Comparison of ENCODE assay signal across 25 cellular contexts in genomic region chr6:14837435-14837834, GRCh38.
"Had no signal": no experiment of that assay in that cellular context is flagged by ENCODE, and none has a peak within 500 bp of the region (broad histone marks: within the 10 kb centered on the region; RNA-seq: fewer than 3 reads in every experiment).

No MANE protein-coding gene starts in this region.

- H3K4me3 Mint-ChIP-seq: activated CD4-positive, alpha-beta memory T cell treated with anti-CD3 and anti-CD28 coated beads for 36 hours; activated CD4-positive, alpha-beta T cell treated with anti-CD3 and anti-CD28 coated beads, Interleukin-2, amount 10 ng/mL, durations not matched to agents 24 days and 14 days; activated naive CD8-positive, alpha-beta T cell treated with anti-CD3 and anti-CD28 coated beads for 36 hours; activated T-helper 1 cell treated with anti-CD3 and anti-CD28 coated beads, Interleukin-12 subunit alpha, Interleukin-12 subunit beta, Interleukin-2, Interleukin-4 antibody, amounts not matched to agents 30 ng/mL and 10 ng/mL and 1 ng/mL, durations not matched to agents 14 hours and 24 hours and 36 hours; T-helper 17 cell; WTC11 had no signal

- H3K4me1 ChIP-seq: Peyer's patch had no signal

- ATAC-seq: T-helper 17 cell, WTC11 had no signal

- H3K4me3 ChIP-seq: cardiac muscle cell, Peyer's patch, SJSA1 had no signal

- H3K4me1 Mint-ChIP-seq: T-helper 17 cell had no signal

- H3K36me3 Mint-ChIP-seq: activated CD4-positive, alpha-beta memory T cell treated with anti-CD3 and anti-CD28 coated beads for 36 hours; activated naive CD8-positive, alpha-beta T cell treated with anti-CD3 and anti-CD28 coated beads for 36 hours; WTC11 had no signal

- H3K27ac ChIP-seq: brain microvascular endothelial cell, cardiac muscle cell, Peyer's patch, RWPE1, SJSA1 had no signal

- H3K9me3 ChIP-seq: Peyer's patch, SJSA1 had no signal

- DNase-seq: activated CD4-positive, alpha-beta memory T cell treated with anti-CD3 and anti-CD28 coated beads for 36 hours; activated CD4-positive, alpha-beta T cell treated with anti-CD3 and anti-CD28 coated beads, Interleukin-2, amount 10 ng/mL, durations not matched to agents 24 days and 14 days; activated CD4-positive, CD25-positive, alpha-beta regulatory T cell treated with anti-CD3 and anti-CD28 coated beads, Interleukin-2, amount 50 U/mL, for 72 hours; activated CD8-positive, alpha-beta memory T cell treated with anti-CD3 and anti-CD28 coated beads for 24 hours; activated effector memory CD4-positive, alpha-beta T cell treated with anti-CD3 and anti-CD28 coated beads, Interleukin-2, amount 50 U/mL, for 16 hours; activated naive CD4-positive, alpha-beta T cell treated with Interleukin-2 at 50 U/mL for 16 hours; activated naive CD8-positive, alpha-beta T cell treated with anti-CD3 and anti-CD28 coated beads for 36 hours; brain microvascular endothelial cell; MM.1S; NCI-H1105; NCI-H1436; NCI-H1694 treated with DMSO at 0.1 percent for 48 hours; NCI-H2029 treated with DMSO at 0.1 percent for 48 hours; NCI-H345; NCI-H510A treated with DMSO at 0.1 percent for 48 hours; NK-92 treated with Interleukin-12 subunit alpha and Interleukin-12 subunit beta, amount 100 ng/mL, for 24 hours; Peyer's patch; Right ventricle myocardium superior; T-helper 17 cell; T-helper 9 cell had no signal

- H3K27ac Mint-ChIP-seq: activated CD4-positive, alpha-beta memory T cell treated with anti-CD3 and anti-CD28 coated beads for 36 hours; activated CD4-positive, alpha-beta T cell treated with anti-CD3 and anti-CD28 coated beads, Interleukin-2, amount 10 ng/mL, durations not matched to agents 24 days and 14 days; activated naive CD8-positive, alpha-beta T cell treated with anti-CD3 and anti-CD28 coated beads for 36 hours; activated T-helper 1 cell treated with anti-CD3 and anti-CD28 coated beads, Interleukin-12 subunit alpha, Interleukin-12 subunit beta, Interleukin-2, Interleukin-4 antibody, amounts not matched to agents 30 ng/mL and 10 ng/mL and 1 ng/mL, durations not matched to agents 14 hours and 24 hours and 36 hours; T-helper 17 cell; WTC11 had no signal

- H3K9me3 Mint-ChIP-seq: activated CD4-positive, alpha-beta memory T cell treated with anti-CD3 and anti-CD28 coated beads for 36 hours; activated naive CD8-positive, alpha-beta T cell treated with anti-CD3 and anti-CD28 coated beads for 36 hours; WTC11 had no signal

- H3K27me3 ChIP-seq: brain microvascular endothelial cell, cardiac muscle cell, Peyer's patch, SJSA1 had no signal

- H3K36me3 ChIP-seq: brain microvascular endothelial cell, cardiac muscle cell, Peyer's patch, SJSA1 had no signal
